Comparison of ENCODE assay signal across 18 cellular contexts in the genomic region with DNA sequence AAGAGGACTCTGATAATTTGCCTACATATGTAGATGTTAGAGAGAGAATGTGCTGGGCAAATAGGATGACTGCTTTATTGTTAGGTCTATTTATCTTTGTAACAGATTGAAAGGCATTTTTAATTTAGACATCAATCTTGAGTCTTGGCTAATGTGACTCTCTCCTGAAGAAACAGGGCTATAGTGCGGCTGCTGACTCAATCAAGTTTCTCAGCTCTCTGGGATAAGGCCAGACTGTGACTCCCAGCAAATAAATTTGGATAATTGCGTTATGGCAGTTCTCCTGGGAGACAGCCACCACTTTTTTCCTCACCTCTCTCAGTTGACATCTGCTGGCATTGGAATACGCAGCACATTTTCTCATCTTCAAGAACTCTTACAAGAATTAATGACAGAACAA.
DNase-seq lines count a peak whose midpoint lies in the region; ATAC-seq and TF ChIP-seq lines count a peak whose summit lies in the region.
"Had no signal": no experiment of that assay in that cellular context is flagged by ENCODE, and none has a peak within 500 bp of the region (broad histone marks: within the 10 kb centered on the region; RNA-seq: fewer than 3 reads in every experiment).

No MANE protein-coding gene starts in this region.

- no peak overlapping the region for H3K27ac ChIP-seq in PC-3 (ENCODE audit: low read length)
- no peak overlapping the region for H3K27ac ChIP-seq in esophagus muscularis mucosa (replicated peaks in 1 of 4)
- H3K27ac ChIP-seq: KMS-11 had no signal

- CTCF ChIA-PET in PC-3 (lab: Charles Lee): no interaction called here
- CTCF ChIA-PET in activated naive CD4-positive, alpha-beta T cell treated with anti-CD3 and anti-CD28 coated beads, Interleukin-2, amount 10 ng/mL, durations not matched to agents 7 days and 5 days (lab: Charles Lee): no interaction called here

- H3K9me3 Mint-ChIP-seq in activated naive CD4-positive, alpha-beta T cell treated with anti-CD3 and anti-CD28 coated beads, Interleukin-2, amount 10 ng/mL, durations not matched to agents 7 days and 5 days: peaks cover 3% of the 10 kb centered on the region
- H3K9me3 Mint-ChIP-seq: activated T-helper 17 cell treated with anti-CD3 and anti-CD28 coated beads, Interleukin-2, amount 50 U/mL, for 72 hours; memory B cell had no signal

- H3K27ac Mint-ChIP-seq in activated naive CD4-positive, alpha-beta T cell treated with anti-CD3 and anti-CD28 coated beads, Interleukin-2, amount 10 ng/mL, durations not matched to agents 7 days and 5 days: no peak overlapping the region
- H3K27ac Mint-ChIP-seq: activated T-helper 17 cell treated with anti-CD3 and anti-CD28 coated beads, Interleukin-2, amount 50 U/mL, for 72 hours; CD8-positive, alpha-beta T cell; memory B cell; T-helper 1 cell treated with Interleukin-12 subunit alpha and Interleukin-12 subunit beta and Interleukin-4 antibody, amounts not matched to agents 30 μg/mL and 1 μg/mL, for 36 hours; WTC11 had no signal

- no peak overlapping the region for H3K4me3 ChIP-seq in BE2C (ENCODE audit: low read depth, low read length)
- H3K4me3 ChIP-seq in PC-3 (ENCODE audit: low read length): no peak overlapping the region
- no peak overlapping the region for H3K4me3 ChIP-seq in fibroblast of the aortic adventitia (ENCODE audit: low read depth, low read length)
- no peak overlapping the region for H3K4me3 ChIP-seq in esophagus muscularis mucosa

- H3K36me3 ChIP-seq in BE2C (no peaks in the 10 kb centered on the region), PC-3 (ENCODE audit: low read depth, low read length) (no peaks in the 10 kb centered on the region), esophagus muscularis mucosa (no peaks in the 10 kb centered on the region)

- no peak overlapping the region for H3K9ac ChIP-seq in PC-3 (ENCODE audit: low read length)
- H3K9ac ChIP-seq: KMS-11 had no signal

- BruUV-seq in PC-3 (replicated peaks; lab: Mats Ljungman, UMichigan): no TSS peak

- intact Hi-C loops in PC-3 (cut with micrococcal nuclease): no loop called here
- intact Hi-C loops in esophagus muscularis mucosa (cut with DNase I): no loop called here

- no peak for TF ChIP-seq POLR2A in esophagus muscularis mucosa (IDR thresholded peaks at IDR 0.05; ENCODE audit: low read depth)

- WGBS in esophagus muscularis mucosa: 56% methylated on average over 3 of the region's 3 CpGs

- H3K4me1 ChIP-seq in BE2C (no peaks in the 10 kb centered on the region), PC-3 (ENCODE audit: insufficient read depth, low read length) (no peaks in the 10 kb centered on the region), esophagus muscularis mucosa (no peaks in the 10 kb centered on the region)

- no peaks in the 10 kb centered on the region for H4K20me1 ChIP-seq in PC-3 (ENCODE audit: low read length)

- H3K27me3 ChIP-seq in BE2C: no peaks in the 10 kb centered on the region
- no peaks in the 10 kb centered on the region for H3K27me3 ChIP-seq in PC-3 (ENCODE audit: low read length)
- H3K27me3 ChIP-seq in esophagus muscularis mucosa: no peaks in the 10 kb centered on the region

- no peaks in the 10 kb centered on the region for H3F3A ChIP-seq in PC-3 (ENCODE audit: low read length, unreplicated experiment)

- H2AFZ ChIP-seq in PC-3 (ENCODE audit: low read length): no peak overlapping the region

- H3K4me3 Mint-ChIP-seq in activated naive CD4-positive, alpha-beta T cell treated with anti-CD3 and anti-CD28 coated beads, Interleukin-2, amount 10 ng/mL, durations not matched to agents 7 days and 5 days: no peak overlapping the region
- H3K4me3 Mint-ChIP-seq: activated T-helper 17 cell treated with anti-CD3 and anti-CD28 coated beads, Interleukin-2, amount 50 U/mL, for 72 hours; CD8-positive, alpha-beta T cell; memory B cell; neural crest cell; T-helper 1 cell treated with Interleukin-12 subunit alpha and Interleukin-12 subunit beta and Interleukin-4 antibody, amounts not matched to agents 30 μg/mL and 1 μg/mL, for 36 hours; WTC11 had no signal

- ATAC-seq in PC-3 (peak; percentile 65), HG02798 (IDR thresholded peaks at IDR 0.05; ENCODE audit: poor library complexity, unreplicated experiment) (no peak)
- ATAC-seq: activated T-helper 17 cell treated with anti-CD3 and anti-CD28 coated beads, Interleukin-2, amount 50 U/mL, for 72 hours; CD8-positive, alpha-beta T cell; WTC11 had no signal

- no peaks in the 10 kb centered on the region for H3K79me2 ChIP-seq in PC-3 (ENCODE audit: low read length)

- H3K4me2 ChIP-seq in PC-3 (ENCODE audit: low read length): no peak overlapping the region
- H3K4me2 ChIP-seq: KMS-11 had no signal

- H3K27me3 Mint-ChIP-seq in activated naive CD4-positive, alpha-beta T cell treated with anti-CD3 and anti-CD28 coated beads, Interleukin-2, amount 10 ng/mL, durations not matched to agents 7 days and 5 days: no peaks in the 10 kb centered on the region
- H3K27me3 Mint-ChIP-seq: activated T-helper 17 cell treated with anti-CD3 and anti-CD28 coated beads, Interleukin-2, amount 50 U/mL, for 72 hours; memory B cell had no signal

- no peaks in the 10 kb centered on the region for H3K9me3 ChIP-seq in BE2C
- 0 out of 2 replicates have a peak, but pooled peaks cover 3% of the 10 kb centered on the region for H3K9me3 ChIP-seq in PC-3 (ENCODE audit: low read length)
- no peaks in the 10 kb centered on the region for H3K9me3 ChIP-seq in esophagus muscularis mucosa

- TF ChIP-seq CTCF in BE2C (IDR thresholded peaks at IDR 0.05; ENCODE audit: low read depth, low read length) (no peak), PC-3 (conservative IDR thresholded peaks at IDR 0.05; ENCODE audit: low read depth, low read length) (no peak), fibroblast of the aortic adventitia (IDR thresholded peaks at IDR 0.05; ENCODE audit: insufficient read depth, low read length) (no peak), esophagus muscularis mucosa (IDR thresholded peaks at IDR 0.05) (no peak)

- no peaks in the 10 kb centered on the region for H3K4me1 Mint-ChIP-seq in activated naive CD4-positive, alpha-beta T cell treated with anti-CD3 and anti-CD28 coated beads, Interleukin-2, amount 10 ng/mL, durations not matched to agents 7 days and 5 days
- H3K4me1 Mint-ChIP-seq: activated T-helper 17 cell treated with anti-CD3 and anti-CD28 coated beads, Interleukin-2, amount 50 U/mL, for 72 hours; memory B cell; WTC11 had no signal

- no peaks in the 10 kb centered on the region for H3K9me2 ChIP-seq in PC-3 (replicated peaks; ENCODE audit: low read length)

- H3K36me3 Mint-ChIP-seq in activated naive CD4-positive, alpha-beta T cell treated with anti-CD3 and anti-CD28 coated beads, Interleukin-2, amount 10 ng/mL, durations not matched to agents 7 days and 5 days: no peaks in the 10 kb centered on the region
- H3K36me3 Mint-ChIP-seq: CD8-positive, alpha-beta T cell; memory B cell had no signal

- TF ChIP-seq EP300 in esophagus muscularis mucosa (IDR thresholded peaks at IDR 0.05): no peak

- DNase-seq in BE2C (peak; percentile 21), NCI-H1417 treated with DMSO at 0.1 percent for 48 hours (lab: John Stamatoyannopoulos, UW) (peak; percentile 72), PC-3 (peak; percentile 44), fibroblast of the aortic adventitia (ENCODE audit: low read depth) (peak; percentile 90), esophagus muscularis mucosa (ENCODE audit: extremely low spot score) (no peak)
- DNase-seq in activated naive CD4-positive, alpha-beta T cell treated with anti-CD3 and anti-CD28 coated beads, Interleukin-2, amount 10 ng/mL, durations not matched to agents 7 days and 5 days: no peak
- DNase-seq in activated T-cell treated with anti-CD3 and anti-CD28 coated beads, Interleukin-2, amount 50 U/mL, for 48 hours: no peak
- DNase-seq: CD8-positive, alpha-beta T cell; NCI-H1694 treated with DMSO at 0.1 percent for 48 hours; NK-92 treated with Interleukin-12 subunit alpha and Interleukin-12 subunit beta, amount 100 ng/mL, for 24 hours; retina had no signal

- POLR2A ChIA-PET in PC-3 (lab: Charles Lee; ENCODE audit: unreplicated experiment): no interaction called here

Comparison
In these comparisons a context has a peak if more than half of its experiments do, and no peak if none do; other contexts are left out.
1. DNase-seq: peak in BE2C (single experiment), NCI-H1417 treated with DMSO at 0.1 percent for 48 hours (single experiment), PC-3 (single experiment) and fibroblast of the aortic adventitia (single experiment); none in esophagus muscularis mucosa (single experiment), activated naive CD4-positive, alpha-beta T cell treated with anti-CD3 and anti-CD28 coated beads, Interleukin-2, amount 10 ng/mL, durations not matched to agents 7 days and 5 days (single experiment) and activated T-cell treated with anti-CD3 and anti-CD28 coated beads, Interleukin-2, amount 50 U/mL, for 48 hours (0 of 2).